17 cellular contexts compared by ENCODE assay signal in the genomic region with DNA sequence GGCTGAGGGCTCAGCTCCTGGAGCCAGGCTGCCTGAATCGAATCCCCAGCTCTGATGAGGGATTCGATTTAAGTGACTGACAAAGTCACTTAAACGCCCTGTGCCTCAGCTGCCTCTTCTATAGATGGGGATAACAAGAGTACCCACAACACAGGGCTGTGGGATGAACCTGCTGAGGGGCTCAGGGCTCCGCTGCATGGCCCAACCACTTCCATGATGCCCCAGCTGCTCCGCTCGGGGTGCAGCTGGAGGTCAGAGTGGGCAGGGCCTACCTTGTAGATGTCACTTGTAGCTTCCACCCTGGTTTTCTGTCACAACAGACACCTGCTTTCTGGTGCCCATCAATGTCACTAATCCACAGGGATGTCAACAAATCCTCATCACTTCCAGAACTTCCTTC. TPM values are rescaled to one million over a fixed set of nuclear protein-coding genes. Genes with fewer than 3 reads are reported as not detected.
DNase-seq lines count a peak whose midpoint lies in the region; ATAC-seq lines count a peak whose summit lies in the region.
"Had no signal": no experiment of that assay in that cellular context is flagged by ENCODE, and none has a peak within 500 bp of the region (broad histone marks: within the 10 kb centered on the region; RNA-seq: fewer than 3 reads in every experiment).

No MANE protein-coding gene starts in this region.

- peaks cover 26% of the 10 kb centered on the region for H3K36me3 Mint-ChIP-seq in effector memory CD8-positive, alpha-beta T cell (ENCODE audit: insufficient read depth)
- peaks cover 33% of the 10 kb centered on the region for H3K36me3 Mint-ChIP-seq in stimulated activated memory B cell treated with anti-CD40 and anti-IgM and Interleukin-4, amounts not matched to agents 10 μg/mL and 1 μg/mL and 100 μg/mL, for 72 hours
- H3K36me3 Mint-ChIP-seq in activated CD4-positive, alpha-beta memory T cell treated with anti-CD3 and anti-CD28 coated beads for 36 hours: peaks cover 21% of the 10 kb centered on the region

- no peaks in the 10 kb centered on the region for H3K9me3 Mint-ChIP-seq in effector memory CD8-positive, alpha-beta T cell
- no peaks in the 10 kb centered on the region for H3K9me3 Mint-ChIP-seq in stimulated activated memory B cell treated with anti-CD40 and anti-IgM and Interleukin-4, amounts not matched to agents 10 μg/mL and 1 μg/mL and 100 μg/mL, for 72 hours
- no peaks in the 10 kb centered on the region for H3K9me3 Mint-ChIP-seq in activated CD4-positive, alpha-beta memory T cell treated with anti-CD3 and anti-CD28 coated beads for 36 hours
- H3K9me3 Mint-ChIP-seq: HFFc6 had no signal

- POLR2A ChIA-PET in activated CD4-positive, alpha-beta memory T cell treated with anti-CD3 and anti-CD28 coated beads for 36 hours (lab: Charles Lee): interaction anchor here (0.5 to 2.8 kb wide), 4 partner anchors 9 to 26 kb away, joined by 3 to 15 read pairs (median 3); no protein-coding TSS in a partner anchor

- intact Hi-C loops in activated CD4-positive, alpha-beta memory T cell treated with anti-CD3 and anti-CD28 coated beads for 36 hours (cut with micrococcal nuclease): no loop called here

- DNase-seq in activated effector memory CD4-positive, alpha-beta T cell treated with anti-CD3 and anti-CD28 coated beads, Interleukin-2, amount 50 U/mL, for 16 hours: peak; percentile 41
- DNase-seq in activated effector memory CD4-positive, alpha-beta T cell treated with Interleukin-2 at 50 U/mL for 16 hours: no peak
- DNase-seq in Jurkat, Clone E6-1 (ENCODE audit: low read depth, low spot score): peak; percentile 86
- DNase-seq in effector memory CD8-positive, alpha-beta T cell: no peak
- DNase-seq in NCI-H1105 treated with DMSO at 0.1 percent for 48 hours (lab: John Stamatoyannopoulos, UW) (no peak), globus pallidus (ENCODE audit: low spot score) (no peak)
- no peak for DNase-seq in activated CD4-positive, alpha-beta memory T cell treated with anti-CD3 and anti-CD28 coated beads for 36 hours
- DNase-seq: DMS79 treated with DMSO at 0.1 percent for 48 hours, H7, HFFc6, KBM-7, NCI-H1694 treated with DMSO at 0.1 percent for 48 hours, NCI-H345, NCI-H524 treated with DMSO at 0.1 percent for 48 hours, PC-3, RPMI8226 had no signal

- no peak overlapping the region for H3K4me3 ChIP-seq in Jurkat, Clone E6-1 (ENCODE audit: low read length)

- no peaks in the 10 kb centered on the region for H3K27me3 Mint-ChIP-seq in effector memory CD8-positive, alpha-beta T cell
- H3K27me3 Mint-ChIP-seq in stimulated activated memory B cell treated with anti-CD40 and anti-IgM and Interleukin-4, amounts not matched to agents 10 μg/mL and 1 μg/mL and 100 μg/mL, for 72 hours: no peaks in the 10 kb centered on the region
- H3K27me3 Mint-ChIP-seq in activated CD4-positive, alpha-beta memory T cell treated with anti-CD3 and anti-CD28 coated beads for 36 hours: no peaks in the 10 kb centered on the region

- H3K4me1 Mint-ChIP-seq in effector memory CD8-positive, alpha-beta T cell (ENCODE audit: low read depth in 2 of 2): peaks cover 83 to 84% of the 10 kb centered on the region in 2 donors
- H3K4me1 Mint-ChIP-seq in stimulated activated memory B cell treated with anti-CD40 and anti-IgM and Interleukin-4, amounts not matched to agents 10 μg/mL and 1 μg/mL and 100 μg/mL, for 72 hours: peaks cover 94% of the 10 kb centered on the region
- H3K4me1 Mint-ChIP-seq in activated CD4-positive, alpha-beta memory T cell treated with anti-CD3 and anti-CD28 coated beads for 36 hours (ENCODE audit: low read depth): peaks cover 91% of the 10 kb centered on the region

- peak overlapping the region; percentile 11 to 83 for H3K27ac Mint-ChIP-seq in effector memory CD8-positive, alpha-beta T cell
- H3K27ac Mint-ChIP-seq in stimulated activated memory B cell treated with anti-CD40 and anti-IgM and Interleukin-4, amounts not matched to agents 10 μg/mL and 1 μg/mL and 100 μg/mL, for 72 hours: peak overlapping the region; percentile 73
- no peak overlapping the region for H3K27ac Mint-ChIP-seq in activated CD4-positive, alpha-beta memory T cell treated with anti-CD3 and anti-CD28 coated beads for 36 hours

- no peak for ATAC-seq in effector memory CD8-positive, alpha-beta T cell (replicated peaks)
- no peak for ATAC-seq in stimulated activated memory B cell treated with anti-CD40 and anti-IgM and Interleukin-4, amounts not matched to agents 10 μg/mL and 1 μg/mL and 100 μg/mL, for 72 hours
- ATAC-seq: PC-3 had no signal

- H3K4me3 Mint-ChIP-seq in effector memory CD8-positive, alpha-beta T cell: peak overlapping the region in 1 of 2 donors; percentile 7
- H3K4me3 Mint-ChIP-seq in stimulated activated memory B cell treated with anti-CD40 and anti-IgM and Interleukin-4, amounts not matched to agents 10 μg/mL and 1 μg/mL and 100 μg/mL, for 72 hours: no peak overlapping the region
- no peak overlapping the region for H3K4me3 Mint-ChIP-seq in activated CD4-positive, alpha-beta memory T cell treated with anti-CD3 and anti-CD28 coated beads for 36 hours
- H3K4me3 Mint-ChIP-seq: HFFc6 had no signal

- CTCF ChIA-PET in activated CD4-positive, alpha-beta memory T cell treated with anti-CD3 and anti-CD28 coated beads for 36 hours (lab: Charles Lee): no interaction called here

RNA-seq across cellular contexts. Expression of a gene that starts 39.2 kb away (rescaled TPM):
- polyA plus RNA-seq in Jurkat, Clone E6-1 (2012; ENCODE audit: insufficient read depth, insufficient read length): 80.0 TPM
- 100 to 1,000 TPM; 176 to 178 TPM for total RNA-seq in activated CD4-positive, alpha-beta memory T cell treated with anti-CD3 and anti-CD28 coated beads for 36 hours

Comparison
In these comparisons a context has a peak if more than half of its experiments do, and no peak if none do; other contexts are left out.
1. DNase-seq: peak in activated effector memory CD4-positive, alpha-beta T cell treated with anti-CD3 and anti-CD28 coated beads, Interleukin-2, amount 50 U/mL, for 16 hours (single experiment) and Jurkat, Clone E6-1 (single experiment); none in activated effector memory CD4-positive, alpha-beta T cell treated with Interleukin-2 at 50 U/mL for 16 hours (single experiment), effector memory CD8-positive, alpha-beta T cell (0 of 3), NCI-H1105 treated with DMSO at 0.1 percent for 48 hours (single experiment), activated CD4-positive, alpha-beta memory T cell treated with anti-CD3 and anti-CD28 coated beads for 36 hours (single experiment) and globus pallidus (single experiment).